In genomic region chr11:98456281-98456680, GRCh38 we compare ENCODE assay signal across 1 cellular context.
TF ChIP-seq lines count a peak whose summit lies in the region.

No MANE protein-coding gene starts in this region.

TF ChIP-seq in WTC11, 78 proteins besides CTCF, POLR2A, EP300 and RAD21 (continued from another document):
- no peak for TF ChIP-seq E2F1 (CRISPR knock-in tag; IDR thresholded peaks at IDR 0.05)
- TF ChIP-seq SOX15 (CRISPR knock-in tag; IDR thresholded peaks at IDR 0.05): no peak
- no peak for TF ChIP-seq CDX4 (CRISPR knock-in tag; IDR thresholded peaks at IDR 0.05; ENCODE audit: borderline replicate concordance)
- TF ChIP-seq MYBL2 (CRISPR knock-in tag; IDR thresholded peaks at IDR 0.05): no peak
- TF ChIP-seq TCF7 (CRISPR knock-in tag; IDR thresholded peaks at IDR 0.05; ENCODE audit: low read depth): no peak
- TF ChIP-seq NR3C1 (CRISPR knock-in tag; conservative IDR thresholded peaks at IDR 0.05; ENCODE audit: low read depth): no peak
